In the genomic region with DNA sequence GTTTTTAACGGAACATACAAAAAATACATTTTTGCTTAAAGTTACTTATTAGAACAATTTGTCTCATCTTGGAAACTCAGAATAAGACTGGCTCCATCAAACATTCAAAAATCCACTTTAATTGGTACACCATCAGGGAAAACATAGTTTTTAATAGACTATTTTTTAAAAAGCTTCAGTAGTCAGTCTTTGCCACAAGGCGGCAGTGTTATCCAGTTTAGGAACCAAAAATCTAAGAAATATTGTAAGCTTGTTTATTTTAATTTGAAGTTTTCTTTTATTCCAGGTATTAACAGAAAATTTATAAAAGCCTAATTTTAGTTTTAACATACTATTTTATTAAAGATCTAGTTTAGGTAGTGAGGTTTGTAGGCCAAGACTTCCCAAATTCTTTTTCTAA, we compare ENCODE assay signal across 8 cellular contexts.
DNase-seq lines count a peak whose midpoint lies in the region; ATAC-seq and TF ChIP-seq lines count a peak whose summit lies in the region.

No MANE protein-coding gene starts in this region.

- no peak overlapping the region for H3K4me3 Mint-ChIP-seq in endothelial cell (ENCODE audit: unreplicated experiment)

- H3K4me2 ChIP-seq in smooth muscle cell = no peak overlapping the region

- no peak overlapping the region for H3K4me3 ChIP-seq in smooth muscle cell

- H2AFZ ChIP-seq in smooth muscle cell (ENCODE audit: low read depth) = no peak overlapping the region

- H3K27me3 Mint-ChIP-seq in endothelial cell (ENCODE audit: unreplicated experiment) = peaks cover 2% of the 10 kb centered on the region

- H3K9ac ChIP-seq in smooth muscle cell (ENCODE audit: low read depth) = no peak overlapping the region

- H3K27me3 ChIP-seq in smooth muscle cell (ENCODE audit: low read depth) = no peaks in the 10 kb centered on the region

- H4K20me1 ChIP-seq in smooth muscle cell (ENCODE audit: low read depth) = no peaks in the 10 kb centered on the region

- 32% methylated on average over 2 of the region's 2 CpGs for WGBS in smooth muscle cell (ENCODE audit: low lambda C conversion rate)

- ATAC-seq in HG03045 (IDR thresholded peaks at IDR 0.05; ENCODE audit: unreplicated experiment) (no peak), HG03460 (IDR thresholded peaks at IDR 0.05; ENCODE audit: unreplicated experiment) (no peak)

- H3K9me3 ChIP-seq in smooth muscle cell (replicated peaks; ENCODE audit: low read depth) = no peaks in the 10 kb centered on the region

- no peaks in the 10 kb centered on the region for H3K36me3 ChIP-seq in smooth muscle cell (ENCODE audit: low read depth)

- no peaks in the 10 kb centered on the region for H3K4me1 ChIP-seq in smooth muscle cell (ENCODE audit: low read depth)

- TF ChIP-seq CTCF in endothelial cell (IDR thresholded peaks at IDR 0.05; ENCODE audit: unreplicated experiment) = peak; percentile 64
- TF ChIP-seq CTCF in smooth muscle cell (IDR thresholded peaks at IDR 0.05; ENCODE audit: borderline replicate concordance, insufficient read depth, poor library complexity, severe bottlenecking) = peak; percentile 70

- DNase-seq in NCI-H510A treated with DMSO at 0.1 percent for 48 hours (lab: John Stamatoyannopoulos, UW) (peak; percentile 13), NCI-H510A (lab: John Stamatoyannopoulos, UW) (no peak), NCI-H2081 treated with DMSO at 0.1 percent for 48 hours (lab: John Stamatoyannopoulos, UW) (peak; percentile 14), endothelial cell (ENCODE audit: low spot score) (no peak), smooth muscle cell (lab: John Stamatoyannopoulos, UW; ENCODE audit: unreplicated experiment) (no peak), GF-D8 (lab: John Stamatoyannopoulos, UW) (no peak)

- H3F3A ChIP-seq in smooth muscle cell (ENCODE audit: low read depth) = no peaks in the 10 kb centered on the region

- H3K27ac ChIP-seq in smooth muscle cell (ENCODE audit: low read depth) = no peak overlapping the region

- H3K27ac Mint-ChIP-seq in endothelial cell (ENCODE audit: unreplicated experiment) = no peak overlapping the region

- no peaks in the 10 kb centered on the region for H3K36me3 Mint-ChIP-seq in endothelial cell (ENCODE audit: low read depth, unreplicated experiment)

- no peaks in the 10 kb centered on the region for H3K4me1 Mint-ChIP-seq in endothelial cell (ENCODE audit: unreplicated experiment)

- H3K79me2 ChIP-seq in smooth muscle cell (ENCODE audit: low read depth) = no peaks in the 10 kb centered on the region

- no peaks in the 10 kb centered on the region for H3K9me3 Mint-ChIP-seq in endothelial cell (ENCODE audit: unreplicated experiment)

Comparison
In these comparisons a context has a peak if more than half of its experiments do, and no peak if none do; other contexts are left out.
1. DNase-seq: peak in NCI-H510A treated with DMSO at 0.1 percent for 48 hours (single experiment) and NCI-H2081 treated with DMSO at 0.1 percent for 48 hours (single experiment); none in NCI-H510A (single experiment), endothelial cell (single experiment), smooth muscle cell (single experiment) and GF-D8 (single experiment).